Comparison of ENCODE assay signal across 8 cellular contexts in the genomic region with DNA sequence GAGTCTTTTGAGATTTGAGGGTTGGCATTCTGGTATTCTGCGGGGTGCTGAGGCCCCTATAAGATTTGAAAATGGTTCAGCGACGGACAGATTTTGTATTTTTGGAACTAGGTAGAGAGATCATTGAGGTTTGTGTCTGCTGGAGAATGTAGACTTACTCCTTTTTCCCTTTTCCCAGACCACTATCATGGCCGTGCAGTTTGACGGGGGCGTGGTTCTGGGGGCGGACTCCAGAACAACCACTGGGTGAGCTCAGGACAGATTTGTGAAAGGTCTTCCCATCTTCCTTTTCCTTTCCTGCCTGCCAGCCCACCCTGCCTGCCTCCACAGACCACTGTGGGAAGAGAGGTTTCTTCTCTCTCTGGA. TPM values are rescaled to one million over a fixed set of nuclear protein-coding genes. Genes with fewer than 3 reads are reported as not detected.
DNase-seq lines count a peak whose midpoint lies in the region; ATAC-seq and TF ChIP-seq lines count a peak whose summit lies in the region.

No MANE protein-coding gene starts in this region.

- peak overlapping the region; percentile 99 for H3K4me3 Mint-ChIP-seq in CD4-positive, alpha-beta T cell
- H3K4me3 Mint-ChIP-seq in HFFc6 (peak overlapping the region; percentile 98), natural killer cell (peak overlapping the region; percentile 100)

- peaks cover 4% of the 10 kb centered on the region for H3K27me3 Mint-ChIP-seq in CD4-positive, alpha-beta T cell
- no peaks in the 10 kb centered on the region; the same call in 1 of the 2 replicates for H3K27me3 Mint-ChIP-seq in HFFc6 (ENCODE audit: insufficient read depth)
- peaks cover 0 to 3% of the 10 kb centered on the region in 2 donors for H3K27me3 Mint-ChIP-seq in natural killer cell (ENCODE audit: low read depth in 2 of 2)

- ATAC-seq in CD4-positive, alpha-beta T cell (ENCODE audit: poor library complexity): no peak
- ATAC-seq in natural killer cell (no peak), GM21526 (IDR thresholded peaks at IDR 0.05; ENCODE audit: low FRiP score, unreplicated experiment) (no peak), GM21360 (IDR thresholded peaks at IDR 0.05; ENCODE audit: unreplicated experiment) (no peak), GM21390 (IDR thresholded peaks at IDR 0.05; ENCODE audit: unreplicated experiment) (no peak)

- H3K27me3 ChIP-seq in CD4-positive, alpha-beta T cell (ENCODE audit: control insufficient read depth, insufficient read depth, low read length): no peaks in the 10 kb centered on the region

- H3K9me3 ChIP-seq in CD4-positive, alpha-beta T cell (ENCODE audit: control insufficient read depth, low read length): no peaks in the 10 kb centered on the region

- TF ChIP-seq POLR2A in erythroblast (IDR thresholded peaks at IDR 0.05; ENCODE audit: low read length): no peak

- CTCF ChIA-PET in CD4-positive, alpha-beta T cell (lab: Charles Lee): interaction anchor here (1.0 to 1.2 kb wide), 3 partner anchors 10 to 86 kb away, joined by 3 to 6 read pairs (median 3); partner anchors contain the start of gene ARRB2

- peak overlapping the region; percentile 84 for H3K27ac Mint-ChIP-seq in CD4-positive, alpha-beta T cell
- H3K27ac Mint-ChIP-seq in HFFc6 (peak overlapping the region; percentile 95), natural killer cell (peak overlapping the region; percentile 94 to 96)

- no peaks in the 10 kb centered on the region for H3K9me3 Mint-ChIP-seq in CD4-positive, alpha-beta T cell
- H3K9me3 Mint-ChIP-seq in HFFc6: no peaks in the 10 kb centered on the region
- no peaks in the 10 kb centered on the region for H3K9me3 Mint-ChIP-seq in natural killer cell

- peaks cover 15% of the 10 kb centered on the region for H3K4me1 Mint-ChIP-seq in CD4-positive, alpha-beta T cell (ENCODE audit: low read depth)
- peaks cover 9% of the 10 kb centered on the region for H3K4me1 Mint-ChIP-seq in HFFc6 (ENCODE audit: low read depth)
- H3K4me1 Mint-ChIP-seq in natural killer cell: peaks cover 14% of the 10 kb centered on the region in 2 donors

- DNase-seq in CD4-positive, alpha-beta T cell: no peak
- peak; percentile 38 for DNase-seq in HFFc6
- DNase-seq in erythroblast (lab: John Stamatoyannopoulos, UW): peak; percentile 58 to 62
- no peak for DNase-seq in natural killer cell

- intact Hi-C loops in CD4-positive, alpha-beta T cell (cut with DNase I, micrococcal nuclease): loop anchor here (2.0 to 10.0 kb wide), 4 partner anchors 36 to 168 kb away; partner anchors contain the start of genes MED11 (in 1 of the 2), MINK1 (in 1 of the 2) and SPAG7 (in 1 of the 2)
- intact Hi-C loops in natural killer cell (cut with micrococcal nuclease): loop anchor here (1.0 to 5.0 kb wide), 4 partner anchors 10 to 106 kb away; partner anchors contain the start of genes CHRNE and MED11

- peak overlapping the region; percentile 50 for H3K27ac ChIP-seq in CD4-positive, alpha-beta T cell (ENCODE audit: low read depth, low read length)
- H3K27ac ChIP-seq in VCaP: peak overlapping the region; percentile 72

- POLR2A ChIA-PET in CD4-positive, alpha-beta T cell (lab: Charles Lee): interaction anchor here (0.9 to 1.5 kb wide), 16 partner anchors 10 to 654 kb away, joined by 3 to 10 read pairs (median 4); partner anchors contain the start of genes ARRB2, C17orf107, CXCL16 and PELP1

- TF ChIP-seq CTCF in CD4-positive, alpha-beta T cell (IDR thresholded peaks at IDR 0.05): no peak
- TF ChIP-seq CTCF in HFFc6 (IDR thresholded peaks at IDR 0.05): no peak
- TF ChIP-seq CTCF in VCaP (conservative IDR thresholded peaks at IDR 0.05): no peak
- no peak for TF ChIP-seq CTCF in natural killer cell (IDR thresholded peaks at IDR 0.05)

- H3K36me3 Mint-ChIP-seq in CD4-positive, alpha-beta T cell (ENCODE audit: low read depth): peaks cover 26% of the 10 kb centered on the region
- H3K36me3 Mint-ChIP-seq in HFFc6 (ENCODE audit: low read depth) (peaks cover 22% of the 10 kb centered on the region), natural killer cell (no peaks in the 10 kb centered on the region)

RNA-seq across cellular contexts. Expression of gene PSMB6, which starts 0.6 kb away (rescaled TPM):
- 10 to 100 TPM; 44.3 to 52.7 TPM for total RNA-seq in CD4-positive, alpha-beta T cell
- 100 to 1,000 TPM; 216 to 280 (median 237) TPM for total RNA-seq in HFFc6 (2021; fragmentation: NEBNext Ultra II Directional; extraction: Animal tissue kit (Norgen Biotek cat#: 25700))
- total RNA-seq in natural killer cell: 10 to 100 TPM; 69.4 to 79.3 (median 70.0) TPM

RNA-seq across cellular contexts. Expression of gene GLTPD2, which starts 7.8 kb away (rescaled TPM):
- not detected for total RNA-seq in CD4-positive, alpha-beta T cell
- not detected for total RNA-seq in HFFc6 (2021; fragmentation: NEBNext Ultra II Directional; extraction: Animal tissue kit (Norgen Biotek cat#: 25700))
- total RNA-seq in natural killer cell: not detected

RNA-seq across cellular contexts. Expression of gene VMO1, which starts 10.4 kb away (rescaled TPM):
- total RNA-seq in CD4-positive, alpha-beta T cell: not detected
- total RNA-seq in HFFc6 (2021; fragmentation: NEBNext Ultra II Directional; extraction: Animal tissue kit (Norgen Biotek cat#: 25700)): under 1 TPM in 3 of 6 experiments, not detected in 3; 0.23 to 0.34 (median 0.31) TPM
- 1 to 10 TPM; 1.2 to 4.8 (median 1.3) TPM for total RNA-seq in natural killer cell

RNA-seq across cellular contexts. Expression of gene PLD2, which starts 10.4 kb away (rescaled TPM):
- total RNA-seq in CD4-positive, alpha-beta T cell: 10 to 100 TPM; 10.2 to 10.7 TPM
- total RNA-seq in HFFc6 (2021; fragmentation: NEBNext Ultra II Directional; extraction: Animal tissue kit (Norgen Biotek cat#: 25700)): 10 to 100 TPM; 14.9 to 21.8 (median 19.4) TPM
- 10 to 100 TPM; 20.8 to 22.7 (median 21.3) TPM for total RNA-seq in natural killer cell

Comparison
In these comparisons a context has a peak if more than half of its experiments do, and no peak if none do; other contexts are left out.
1. DNase-seq: peak in HFFc6 (single experiment) and erythroblast (2 of 2); none in CD4-positive, alpha-beta T cell (0 of 10) and natural killer cell (single experiment).
2. Peak in every context shown above with its lines, with median percentiles within 50 percentile points of each other: H3K27ac Mint-ChIP-seq and H3K4me3 Mint-ChIP-seq.